Comparison of ENCODE assay signal across 8 cellular contexts in the genomic region with DNA sequence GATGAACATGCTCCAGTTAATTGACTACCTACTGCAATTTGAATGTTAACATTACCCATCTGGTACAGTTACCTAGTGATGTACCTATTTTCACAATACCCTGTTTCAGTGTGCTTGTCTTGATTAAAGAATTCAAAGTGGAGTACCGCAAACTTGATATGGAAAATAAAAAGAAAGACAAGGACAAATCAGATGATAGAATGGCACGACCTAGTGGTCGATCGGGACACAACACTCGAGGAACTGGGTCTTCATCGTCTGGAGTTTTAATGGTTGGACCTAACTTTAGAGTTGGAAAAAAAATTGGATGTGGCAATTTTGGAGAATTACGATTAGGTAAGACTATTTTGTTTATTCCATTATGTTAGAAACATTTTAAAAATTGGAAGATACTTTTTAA. TPM values are rescaled to one million over a fixed set of nuclear protein-coding genes. Genes with fewer than 3 reads are reported as not detected.
A peak's percentile ranks its signal among the peaks of the same experiment; 100 is the strongest.
DNase-seq lines count a peak whose midpoint lies in the region; ATAC-seq and TF ChIP-seq lines count a peak whose summit lies in the region.

No MANE protein-coding gene starts in this region.

- H3K9me3 ChIP-seq in upper lobe of right lung: no peaks in the 10 kb centered on the region

- DNase-seq in stimulated activated CD4-positive, alpha-beta T cell treated with anti-CD3 and anti-CD28 coated beads, Interleukin-12 subunit alpha, Interleukin-12 subunit beta, amount 100 ng/mL, for 4 hours: peak; percentile 11
- no peak for DNase-seq in stimulated activated CD4-positive, alpha-beta T cell treated with anti-CD3 and anti-CD28 coated beads, Interleukin-1b, Interleukin-23, amount 100 ng/mL, for 48 hours
- DNase-seq in SK-MEL-5 (ENCODE audit: low read depth, low spot score) (peak; percentile 75), fibroblast of peridontal ligament (ENCODE audit: extremely low read depth) (peak; percentile 3), upper lobe of right lung (no peak), HuH-7 (ENCODE audit: low spot score) (no peak), NCI-H146 (lab: John Stamatoyannopoulos, UW) (no peak), GF-D8 (lab: John Stamatoyannopoulos, UW) (no peak)

- intact Hi-C loops in upper lobe of right lung (cut with DNase I): no loop called here

- no peak overlapping the region for H3K4me3 ChIP-seq in upper lobe of right lung

- no peaks in the 10 kb centered on the region for H3K27me3 ChIP-seq in upper lobe of right lung

- no peaks in the 10 kb centered on the region for H3K36me3 ChIP-seq in upper lobe of right lung

- peak; percentile 42 for TF ChIP-seq CTCF in upper lobe of right lung (IDR thresholded peaks at IDR 0.05)

- no peak overlapping the region for H3K27ac ChIP-seq in upper lobe of right lung

- ATAC-seq in upper lobe of right lung: no peak

- in situ Hi-C loops in SK-MEL-5 (cut with HindIII; ENCODE audit: low pct_unique_long_range_greater_than_20kb, low sequenced_read_pairs): no loop called here

- H3K4me1 ChIP-seq in upper lobe of right lung: peaks cover 5% of the 10 kb centered on the region

RNA-seq across cellular contexts. Expression of a gene that starts 33.5 kb away (rescaled TPM):
- total RNA-seq in SK-MEL-5 (2014; rRNA removed; shearing (Covaris generic)): 46.5 and 47.5 TPM in 2 replicates
- polyA plus RNA-seq in SK-MEL-5 (2015; cell fraction: cytosol; rRNA removed): 20.4 and 29.0 TPM in 2 replicates
- polyA plus RNA-seq in SK-MEL-5 (2015; cell fraction: nucleus; rRNA removed): 15.9 and 17.2 TPM in 2 replicates
- 42.0 TPM for total RNA-seq in upper lobe of right lung

Comparison
In these comparisons a context has a peak if more than half of its experiments do, and no peak if none do; other contexts are left out.
1. DNase-seq: peak in stimulated activated CD4-positive, alpha-beta T cell treated with anti-CD3 and anti-CD28 coated beads, Interleukin-12 subunit alpha, Interleukin-12 subunit beta, amount 100 ng/mL, for 4 hours (single experiment), SK-MEL-5 (single experiment) and fibroblast of peridontal ligament (single experiment); none in stimulated activated CD4-positive, alpha-beta T cell treated with anti-CD3 and anti-CD28 coated beads, Interleukin-1b, Interleukin-23, amount 100 ng/mL, for 48 hours (single experiment), upper lobe of right lung (single experiment), HuH-7 (single experiment), NCI-H146 (single experiment) and GF-D8 (single experiment).